Comparison of ENCODE assay signal across 10 cellular contexts in the genomic region with DNA sequence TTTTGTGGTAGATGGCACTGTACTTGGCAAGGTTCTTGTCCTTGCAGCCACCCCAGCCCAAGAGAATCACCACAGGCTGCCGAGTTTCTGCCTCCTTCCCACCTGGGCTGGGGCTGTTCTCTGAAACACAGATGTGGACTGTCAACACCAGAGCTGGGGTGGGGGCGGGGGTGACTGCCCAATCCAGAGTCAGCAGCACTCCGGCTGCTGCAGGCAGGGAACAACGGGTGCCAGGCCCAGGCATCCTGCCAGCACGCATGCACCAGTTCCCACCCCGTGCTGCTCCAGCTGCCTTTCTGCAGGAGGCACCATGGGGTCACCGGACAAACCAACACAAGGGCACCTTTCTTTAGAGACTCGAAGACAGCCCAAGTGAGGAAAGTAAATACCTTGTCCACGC. TPM values are rescaled to one million over a fixed set of nuclear protein-coding genes. Genes with fewer than 3 reads are reported as not detected.
DNase-seq lines count a peak whose midpoint lies in the region; TF ChIP-seq lines count a peak whose summit lies in the region.
"Had no signal": no experiment of that assay in that cellular context is flagged by ENCODE, and none has a peak within 500 bp of the region (broad histone marks: within the 10 kb centered on the region; RNA-seq: fewer than 3 reads in every experiment).

No MANE protein-coding gene starts in this region.

- intact Hi-C loops in CD4-positive, alpha-beta memory T cell (cut with micrococcal nuclease) = no loop called here

- no peak overlapping the region for H3K56ac ChIP-seq in H9 (ENCODE audit: insufficient read length, low read depth, low read length)

- H3T11ph ChIP-seq in H9 (ENCODE audit: low read length) = no peak overlapping the region

- H4K20me1 ChIP-seq in H9 (ENCODE audit: control insufficient read depth, insufficient read depth, insufficient read length) = no peaks in the 10 kb centered on the region

- H3K9me3 Mint-ChIP-seq in CD4-positive, alpha-beta memory T cell = no peaks in the 10 kb centered on the region
- H3K9me3 Mint-ChIP-seq in H9 = no peaks in the 10 kb centered on the region; a peak in 1 of 5 replicates

- no peak overlapping the region for H3K18ac ChIP-seq in H9 (ENCODE audit: insufficient read length, low read depth, low read length)

- H3K27ac ChIP-seq in SJCRH30 = peak overlapping the region; percentile 34
- H3K27ac ChIP-seq in CD4-positive, alpha-beta memory T cell (ENCODE audit: low read depth, low read length) = no peak overlapping the region
- H3K27ac ChIP-seq in H9 (ENCODE audit: insufficient read length, low read depth, low read length) = no peak overlapping the region

- peaks cover 12 to 15% (median 14%) of the 10 kb centered on the region in 4 donors for H3K4me1 Mint-ChIP-seq in CD4-positive, alpha-beta memory T cell
- peaks cover 23 to 28% of the 10 kb centered on the region in 2 experiments for H3K4me1 Mint-ChIP-seq in H9

- H3K14ac ChIP-seq in H9 (ENCODE audit: insufficient read depth, low read length) = no peak overlapping the region; the same call in 1 of the 2 replicates

- DNase-seq in MG63 = peak; percentile 47
- DNase-seq in SJCRH30 = peak; percentile 89 to 91
- DNase-seq in hypothalamus (lab: John Stamatoyannopoulos, UW) = peak in 48 of 51 donors; percentile 19 to 94 (median 80)
- DNase-seq in Kasumi-1 (lab: John Stamatoyannopoulos, UW) = no peak
- DNase-seq in HAP-1 (ENCODE audit: low spot score in 2 of 2) = no peak
- DNase-seq in CD4-positive, alpha-beta memory T cell = no peak
- no peak for DNase-seq in H9
- DNase-seq: activated CD4-positive, alpha-beta T cell treated with anti-CD3 and anti-CD28 coated beads, Interleukin-2, amount 50 U/mL, for 4 hours had no signal

- no peaks in the 10 kb centered on the region for H3K79me1 ChIP-seq in H9 (ENCODE audit: insufficient read depth, low read depth, low read length, poor library complexity, severe bottlenecking)

- H3K36me3 Mint-ChIP-seq in CD4-positive, alpha-beta memory T cell = peaks cover 0 to 4% of the 10 kb centered on the region in 2 donors
- no peaks in the 10 kb centered on the region for H3K36me3 Mint-ChIP-seq in H9 (ENCODE audit: insufficient read depth in 1 of 3, low read depth in 3 of 3)

- H3K36me3 ChIP-seq in MG63 (no peaks in the 10 kb centered on the region), SJCRH30 (no peaks in the 10 kb centered on the region), skeletal muscle satellite cell (ENCODE audit: insufficient read depth, low read length) (no peaks in the 10 kb centered on the region), HAP-1 (replicated peaks) (no peaks in the 10 kb centered on the region)
- H3K36me3 ChIP-seq in CD4-positive, alpha-beta memory T cell (ENCODE audit: insufficient read depth, low read length) = no peaks in the 10 kb centered on the region

- H2BK5ac ChIP-seq in H9 (ENCODE audit: insufficient read length, low read length) = no peak overlapping the region

- H4K5ac ChIP-seq in H9 (ENCODE audit: insufficient read length, low read depth, low read length) = no peak overlapping the region

- no peak for TF ChIP-seq CTCF in H9 (conservative IDR thresholded peaks at IDR 0.05)

- H3K4me1 ChIP-seq in SJCRH30 (peaks cover 11% of the 10 kb centered on the region), skeletal muscle satellite cell (ENCODE audit: control insufficient read depth, insufficient read depth, low read length) (peaks cover 7% of the 10 kb centered on the region), HAP-1 (no peaks in the 10 kb centered on the region), H9 (ENCODE audit: insufficient read depth, low read length) (peaks cover 4% of the 10 kb centered on the region; the same call in 1 of the 2 replicates)
- H3K4me1 ChIP-seq in CD4-positive, alpha-beta memory T cell (ENCODE audit: insufficient read depth, low read length) = peaks cover 10% of the 10 kb centered on the region

- no peak overlapping the region for H3K23ac ChIP-seq in H9 (ENCODE audit: insufficient read length, low read depth, low read length)

- H3K79me2 ChIP-seq in H9 (ENCODE audit: insufficient read depth, low read length) = no peaks in the 10 kb centered on the region

- POLR2A ChIA-PET in CD4-positive, alpha-beta memory T cell (lab: Charles Lee; ENCODE audit: partially characterized antibody) = interaction anchor here (0.7 kb wide), 1 partner anchor 948 kb away, joined by 3 read pairs; no protein-coding TSS in a partner anchor

- no peaks in the 10 kb centered on the region for H3K23me2 ChIP-seq in H9 (ENCODE audit: insufficient read length, low read depth, low read length, poor library complexity, severe bottlenecking)

- CTCF ChIA-PET in CD4-positive, alpha-beta memory T cell (lab: Charles Lee; ENCODE audit: partially characterized antibody) = interaction anchor here (5.4 kb wide), 1 partner anchor 8 kb away, joined by 39 read pairs; no protein-coding TSS in a partner anchor

- no peak overlapping the region for H3K4me3 Mint-ChIP-seq in CD4-positive, alpha-beta memory T cell
- H3K4me3 Mint-ChIP-seq in H9 = no peak overlapping the region

- in situ Hi-C loops in HAP-1 (cut with MboI; ENCODE audit: low sequenced_read_pairs) = no loop called here

- no peaks in the 10 kb centered on the region for H3K27me3 Mint-ChIP-seq in CD4-positive, alpha-beta memory T cell
- no peaks in the 10 kb centered on the region for H3K27me3 Mint-ChIP-seq in H9 (ENCODE audit: low read depth)

- no peak overlapping the region for H3K9ac ChIP-seq in skeletal muscle satellite cell (ENCODE audit: low read depth, low read length)
- no peak overlapping the region for H3K9ac ChIP-seq in H9 (ENCODE audit: extremely low read depth, insufficient read length, low read length)

- H3K4ac ChIP-seq in H9 (ENCODE audit: low read depth, low read length) = no peak overlapping the region

- H4K91ac ChIP-seq in H9 (ENCODE audit: insufficient read length, low read depth, low read length) = no peak overlapping the region

- WGBS in H9 (ENCODE audit: extremely low coverage, insufficient read length, low lambda C conversion rate) = no CpG with 5 or more reads among the region's 9 CpGs

- H2BK120ac ChIP-seq in H9 (ENCODE audit: low read depth, low read length, poor library complexity, severe bottlenecking) = no peak overlapping the region

- H2BK12ac ChIP-seq in H9 (ENCODE audit: insufficient read length, low read depth, low read length) = no peak overlapping the region

- H3K4me2 ChIP-seq in skeletal muscle satellite cell (ENCODE audit: low read length) = peak overlapping the region; percentile 6
- H3K4me2 ChIP-seq in H9 (ENCODE audit: insufficient read depth, insufficient read length, low read length) = no peak overlapping the region

- no peak overlapping the region for H3K27ac Mint-ChIP-seq in CD4-positive, alpha-beta memory T cell
- H3K27ac Mint-ChIP-seq in H9 = peak overlapping the region in 1 of 3 experiments; percentile 77; a peak in 1 of 7 replicates

- no peaks in the 10 kb centered on the region for H3K9me3 ChIP-seq in MG63
- H3K9me3 ChIP-seq in SJCRH30 (replicated peaks) = no peaks in the 10 kb centered on the region
- no peaks in the 10 kb centered on the region for H3K9me3 ChIP-seq in skeletal muscle satellite cell (replicated peaks; ENCODE audit: low read length)
- H3K9me3 ChIP-seq in HAP-1 = no peaks in the 10 kb centered on the region
- no peaks in the 10 kb centered on the region for H3K9me3 ChIP-seq in CD4-positive, alpha-beta memory T cell (ENCODE audit: control insufficient read depth in 1 of 2, low read length in 2 of 2)
- no peaks in the 10 kb centered on the region for H3K9me3 ChIP-seq in H9 (ENCODE audit: control insufficient read depth, low read depth, low read length)

- H4K8ac ChIP-seq in H9 (replicated peaks; ENCODE audit: insufficient read length, low read depth, low read length) = no peak overlapping the region

- no peak overlapping the region for H2AFZ ChIP-seq in H9 (ENCODE audit: low read length)

- H3K27me3 ChIP-seq in MG63 = no peaks in the 10 kb centered on the region
- no peaks in the 10 kb centered on the region for H3K27me3 ChIP-seq in SJCRH30
- H3K27me3 ChIP-seq in skeletal muscle satellite cell (ENCODE audit: control insufficient read depth, insufficient read depth, low read length) = no peaks in the 10 kb centered on the region
- H3K27me3 ChIP-seq in HAP-1 (ENCODE audit: low read depth) = no peaks in the 10 kb centered on the region
- H3K27me3 ChIP-seq in CD4-positive, alpha-beta memory T cell (ENCODE audit: insufficient read depth, low read length) = no peaks in the 10 kb centered on the region
- H3K27me3 ChIP-seq in H9 (ENCODE audit: insufficient read depth, low read length) = no peaks in the 10 kb centered on the region

- H2BK15ac ChIP-seq in H9 (ENCODE audit: low read depth, low read length) = no peak overlapping the region

- no peak overlapping the region for H2BK20ac ChIP-seq in H9 (ENCODE audit: low read depth, low read length, poor library complexity, severe bottlenecking)

- H3K4me3 ChIP-seq in MG63 (no peak overlapping the region), SJCRH30 (no peak overlapping the region), skeletal muscle satellite cell (ENCODE audit: low read length) (no peak overlapping the region), HAP-1 (no peak overlapping the region)
- no peak overlapping the region for H3K4me3 ChIP-seq in CD4-positive, alpha-beta memory T cell (ENCODE audit: low read length in 2 of 2)
- H3K4me3 ChIP-seq: K562 had no signal

- H2AK5ac ChIP-seq in H9 (ENCODE audit: insufficient read length, low read length) = no peak overlapping the region

RNA-seq across cellular contexts. Expression of gene TMEM53, which starts 14.1 kb away (rescaled TPM):
- total RNA-seq in MG63 (2014; rRNA removed; shearing (Covaris generic); ENCODE audit: low replicate concordance) = 1.5 and 10.6 TPM in 2 replicates
- 1.6 and 2.3 TPM in 2 replicates for total RNA-seq in SJCRH30 (2014; rRNA removed; shearing (Covaris generic))
- 6.6 and 7.1 TPM in 2 replicates for total RNA-seq in skeletal muscle satellite cell (2012; rRNA removed)
- 1 to 10 TPM; 1.7 to 2.2 TPM for total RNA-seq in CD4-positive, alpha-beta memory T cell
- polyA plus RNA-seq in CD4-positive, alpha-beta memory T cell = 1 to 10 TPM; 3.5 to 5.7 TPM
- total RNA-seq in H9 (2021) = 6.2 and 7.2 TPM in 2 replicates

RNA-seq across cellular contexts. Expression of gene ARMH1, which starts 14.3 kb away (rescaled TPM):
- not detected in 2 replicates for total RNA-seq in MG63 (2014; rRNA removed; shearing (Covaris generic); ENCODE audit: low replicate concordance)
- not detected in 2 replicates for total RNA-seq in SJCRH30 (2014; rRNA removed; shearing (Covaris generic))
- 0.22 and 0.51 TPM in 2 replicates for total RNA-seq in skeletal muscle satellite cell (2012; rRNA removed)
- total RNA-seq in CD4-positive, alpha-beta memory T cell = 10 to 100 TPM; 64.0 to 74.5 TPM
- 10 to 100 TPM; 26.0 to 30.4 TPM for polyA plus RNA-seq in CD4-positive, alpha-beta memory T cell
- total RNA-seq in H9 (2021) = 0.68 and 1.0 TPM in 2 replicates
- total RNA-seq: K562 had no signal

Comparison
In these comparisons a context has a peak if more than half of its experiments do, and no peak if none do; other contexts are left out.
1. DNase-seq: peak in MG63 (single experiment), SJCRH30 (2 of 2) and hypothalamus (48 of 51); none in Kasumi-1 (0 of 2), HAP-1 (0 of 2), CD4-positive, alpha-beta memory T cell (0 of 5) and H9 (single experiment).
2. RNA of gene ARMH1, which starts 14.3 kb away (total RNA-seq): 64.0 to 74.5 TPM in CD4-positive, alpha-beta memory T cell; 0.68 to 1.0 TPM in H9, not detected in SJCRH30 and not detected in MG63; every median in the first group is over 10 times any median in the second.